Comparison of ENCODE assay signal across 8 cellular contexts in the genomic region with DNA sequence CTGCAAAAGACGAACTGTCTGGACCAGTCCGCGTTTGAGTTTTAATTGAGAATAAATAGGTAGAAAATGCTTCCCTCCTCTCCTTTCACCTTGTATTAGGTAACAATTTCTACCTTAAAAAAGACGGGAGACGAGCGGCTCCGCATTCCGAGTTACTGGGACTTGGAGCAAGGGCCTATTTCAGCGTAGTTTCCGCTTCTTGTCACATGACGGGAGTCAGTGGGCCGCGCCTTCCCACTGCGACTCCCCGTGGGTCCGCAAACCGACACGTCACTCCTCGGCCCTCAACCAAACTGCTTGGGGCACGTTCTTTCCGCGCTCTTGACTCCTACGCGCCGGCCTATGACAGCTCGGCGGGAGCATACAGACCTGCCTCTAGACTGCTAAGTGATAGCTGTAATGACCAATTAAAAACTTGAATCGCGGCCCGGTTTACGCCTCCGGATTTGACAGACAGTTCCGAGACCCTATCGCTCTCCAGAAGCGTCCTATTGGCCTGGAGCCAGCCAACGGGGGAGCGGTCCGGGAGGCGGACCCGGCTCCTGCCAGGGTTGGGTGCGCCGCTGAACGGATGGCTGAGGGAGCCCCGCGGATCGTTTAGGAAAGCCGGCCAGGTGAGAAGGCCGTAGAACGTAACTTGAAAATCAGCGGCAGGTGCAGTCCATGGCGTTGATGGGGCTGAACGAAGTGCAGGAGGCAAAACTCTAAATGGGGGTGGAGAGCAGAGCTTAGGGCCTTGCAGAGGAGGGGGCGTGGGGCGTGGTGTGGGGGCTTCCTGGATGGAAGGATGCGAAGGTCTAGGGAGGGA.
DNase-seq lines count a peak whose midpoint lies in the region; ATAC-seq and FAIRE-seq lines count a peak whose summit lies in the region.

Gene STT3A (plus strand): TSS at position 548 of the 808 bp plus-strand sequence. CDS start 3,064 bp downstream, outside the sequence.

- H3K36me3 Mint-ChIP-seq in effector memory CD8-positive, alpha-beta T cell (ENCODE audit: insufficient read depth): peaks cover 30% of the 10 kb centered on the region

- peaks cover 36 to 39% of the 10 kb centered on the region in 2 donors for H3K4me1 Mint-ChIP-seq in effector memory CD8-positive, alpha-beta T cell (ENCODE audit: low read depth in 2 of 2)

- no peaks in the 10 kb centered on the region for H3K9me3 Mint-ChIP-seq in effector memory CD8-positive, alpha-beta T cell

- ATAC-seq in GM21367 (IDR thresholded peaks at IDR 0.05; ENCODE audit: unreplicated experiment): peak; percentile 97
- ATAC-seq in effector memory CD8-positive, alpha-beta T cell (replicated peaks): peak; percentile 91

- peak within 1 kb of the TSS; percentile 90 to 93 for H3K4me3 Mint-ChIP-seq in effector memory CD8-positive, alpha-beta T cell

- peak; percentile 55 for FAIRE-seq in HTR-8/SVneo (lab: Jason Lieb, UNC)

- H3K27me3 Mint-ChIP-seq in effector memory CD8-positive, alpha-beta T cell: no peaks in the 10 kb centered on the region

- DNase-seq in COLO829 (ENCODE audit: low spot score) (peak; percentile 94), HTR-8/SVneo (ENCODE audit: insufficient read length, low spot score) (peak; percentile 93), NOMO-1 treated with dmso at 0.1 percent for 144 hours (lab: John Stamatoyannopoulos, UW; ENCODE audit: unreplicated experiment) (peak; percentile 100), medulla oblongata (ENCODE audit: extremely low spot score) (peak; percentile 100)
- DNase-seq in activated CD8-positive, alpha-beta memory T cell treated with anti-CD3 and anti-CD28 coated beads for 48 hours (ENCODE audit: low read depth in 2 of 3, low spot score in 2 of 3): peak; percentile 82 to 96 (median 92)
- DNase-seq in effector memory CD8-positive, alpha-beta T cell: peak; percentile 98 to 99 (median 98)
- DNase-seq in stimulated activated CD8-positive, alpha-beta memory T cell treated with anti-CD3 and anti-CD28 coated beads, Interleukin-12 subunit alpha, Interleukin-12 subunit beta, amount 100 ng/mL, for 1 hour (ENCODE audit: low read depth): peak; percentile 97

- H3K27ac Mint-ChIP-seq in effector memory CD8-positive, alpha-beta T cell: peak within 1 kb of the TSS; percentile 97 to 98

Comparison
In these comparisons a context has a peak if more than half of its experiments do, and no peak if none do; other contexts are left out.
1. Peak in every context shown above with its lines: DNase-seq and ATAC-seq.